In the genomic region with DNA sequence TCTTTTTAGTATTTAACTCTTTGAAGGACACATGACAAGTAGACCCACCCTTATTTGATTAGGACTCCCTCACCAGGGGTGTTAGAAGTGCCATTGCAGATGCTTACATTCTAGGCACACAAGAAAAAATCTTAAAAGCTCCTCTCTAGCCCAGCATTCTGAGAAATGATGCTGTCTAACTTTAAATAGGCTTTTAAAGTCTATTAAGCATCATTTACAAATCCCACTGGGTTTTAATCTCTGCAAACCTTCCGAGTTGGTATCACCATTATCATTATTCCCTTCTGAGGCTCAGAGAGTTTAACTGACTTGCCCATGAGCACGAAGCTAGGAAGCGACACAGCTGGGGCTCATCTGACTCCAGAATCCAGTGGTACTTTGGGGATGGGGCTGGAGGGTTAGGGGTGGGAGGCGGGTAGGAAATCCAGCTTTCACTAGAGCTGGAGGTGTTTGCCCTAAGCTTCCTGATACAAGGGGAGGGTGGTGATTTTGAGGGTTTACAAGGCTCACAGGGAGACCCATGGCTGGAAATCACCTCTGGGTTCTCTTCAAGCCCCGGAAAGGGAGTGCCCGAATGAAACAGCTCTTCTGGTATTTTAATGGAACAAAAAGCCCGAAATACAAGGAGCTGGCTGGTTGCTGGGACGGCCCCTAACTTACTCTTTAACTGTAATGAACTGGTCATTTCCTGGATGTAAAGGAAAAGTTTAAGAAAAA, we compare ENCODE assay signal across 1 cellular context.
TF ChIP-seq lines count a peak whose summit lies in the region.

No MANE protein-coding gene starts in this region.

TF ChIP-seq in GM12878, 131 proteins besides CTCF, POLR2A, EP300 and RAD21 (continued from another document and continues in another):
- TF ChIP-seq, protein P1, sequence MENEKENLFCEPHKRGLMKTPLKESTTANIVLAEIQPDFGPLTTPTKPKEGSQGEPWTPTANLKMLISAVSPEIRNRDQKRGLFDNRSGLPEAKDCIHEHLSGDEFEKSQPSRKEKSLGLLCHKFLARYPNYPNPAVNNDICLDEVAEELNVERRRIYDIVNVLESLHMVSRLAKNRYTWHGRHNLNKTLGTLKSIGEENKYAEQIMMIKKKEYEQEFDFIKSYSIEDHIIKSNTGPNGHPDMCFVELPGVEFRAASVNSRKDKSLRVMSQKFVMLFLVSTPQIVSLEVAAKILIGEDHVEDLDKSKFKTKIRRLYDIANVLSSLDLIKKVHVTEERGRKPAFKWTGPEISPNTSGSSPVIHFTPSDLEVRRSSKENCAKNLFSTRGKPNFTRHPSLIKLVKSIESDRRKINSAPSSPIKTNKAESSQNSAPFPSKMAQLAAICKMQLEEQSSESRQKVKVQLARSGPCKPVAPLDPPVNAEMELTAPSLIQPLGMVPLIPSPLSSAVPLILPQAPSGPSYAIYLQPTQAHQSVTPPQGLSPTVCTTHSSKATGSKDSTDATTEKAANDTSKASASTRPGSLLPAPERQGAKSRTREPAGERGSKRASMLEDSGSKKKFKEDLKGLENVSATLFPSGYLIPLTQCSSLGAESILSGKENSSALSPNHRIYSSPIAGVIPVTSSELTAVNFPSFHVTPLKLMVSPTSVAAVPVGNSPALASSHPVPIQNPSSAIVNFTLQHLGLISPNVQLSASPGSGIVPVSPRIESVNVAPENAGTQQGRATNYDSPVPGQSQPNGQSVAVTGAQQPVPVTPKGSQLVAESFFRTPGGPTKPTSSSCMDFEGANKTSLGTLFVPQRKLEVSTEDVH (IDR thresholded peaks at IDR 0.05; ENCODE audit: low read depth, partially characterized antibody): no peak
- TF ChIP-seq, protein P2, sequence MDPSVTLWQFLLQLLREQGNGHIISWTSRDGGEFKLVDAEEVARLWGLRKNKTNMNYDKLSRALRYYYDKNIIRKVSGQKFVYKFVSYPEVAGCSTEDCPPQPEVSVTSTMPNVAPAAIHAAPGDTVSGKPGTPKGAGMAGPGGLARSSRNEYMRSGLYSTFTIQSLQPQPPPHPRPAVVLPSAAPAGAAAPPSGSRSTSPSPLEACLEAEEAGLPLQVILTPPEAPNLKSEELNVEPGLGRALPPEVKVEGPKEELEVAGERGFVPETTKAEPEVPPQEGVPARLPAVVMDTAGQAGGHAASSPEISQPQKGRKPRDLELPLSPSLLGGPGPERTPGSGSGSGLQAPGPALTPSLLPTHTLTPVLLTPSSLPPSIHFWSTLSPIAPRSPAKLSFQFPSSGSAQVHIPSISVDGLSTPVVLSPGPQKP (IDR thresholded peaks at IDR 0.05; ENCODE audit: low read depth, low read length): no peak
- 0 out of 2 replicates have a peak, but pooled peaks have one; percentile 15 for TF ChIP-seq SMC3 (IDR thresholded peaks at IDR 0.05; ENCODE audit: borderline replicate concordance, low read length)
- TF ChIP-seq, protein P3, sequence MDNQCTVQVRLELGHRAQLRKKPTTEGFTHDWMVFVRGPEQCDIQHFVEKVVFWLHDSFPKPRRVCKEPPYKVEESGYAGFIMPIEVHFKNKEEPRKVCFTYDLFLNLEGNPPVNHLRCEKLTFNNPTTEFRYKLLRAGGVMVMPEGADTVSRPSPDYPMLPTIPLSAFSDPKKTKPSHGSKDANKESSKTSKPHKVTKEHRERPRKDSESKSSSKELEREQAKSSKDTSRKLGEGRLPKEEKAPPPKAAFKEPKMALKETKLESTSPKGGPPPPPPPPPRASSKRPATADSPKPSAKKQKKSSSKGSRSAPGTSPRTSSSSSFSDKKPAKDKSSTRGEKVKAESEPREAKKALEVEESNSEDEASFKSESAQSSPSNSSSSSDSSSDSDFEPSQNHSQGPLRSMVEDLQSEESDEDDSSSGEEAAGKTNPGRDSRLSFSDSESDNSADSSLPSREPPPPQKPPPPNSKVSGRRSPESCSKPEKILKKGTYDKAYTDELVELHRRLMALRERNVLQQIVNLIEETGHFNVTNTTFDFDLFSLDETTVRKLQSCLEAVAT (IDR thresholded peaks at IDR 0.05): no peak
- TF ChIP-seq, protein P4, sequence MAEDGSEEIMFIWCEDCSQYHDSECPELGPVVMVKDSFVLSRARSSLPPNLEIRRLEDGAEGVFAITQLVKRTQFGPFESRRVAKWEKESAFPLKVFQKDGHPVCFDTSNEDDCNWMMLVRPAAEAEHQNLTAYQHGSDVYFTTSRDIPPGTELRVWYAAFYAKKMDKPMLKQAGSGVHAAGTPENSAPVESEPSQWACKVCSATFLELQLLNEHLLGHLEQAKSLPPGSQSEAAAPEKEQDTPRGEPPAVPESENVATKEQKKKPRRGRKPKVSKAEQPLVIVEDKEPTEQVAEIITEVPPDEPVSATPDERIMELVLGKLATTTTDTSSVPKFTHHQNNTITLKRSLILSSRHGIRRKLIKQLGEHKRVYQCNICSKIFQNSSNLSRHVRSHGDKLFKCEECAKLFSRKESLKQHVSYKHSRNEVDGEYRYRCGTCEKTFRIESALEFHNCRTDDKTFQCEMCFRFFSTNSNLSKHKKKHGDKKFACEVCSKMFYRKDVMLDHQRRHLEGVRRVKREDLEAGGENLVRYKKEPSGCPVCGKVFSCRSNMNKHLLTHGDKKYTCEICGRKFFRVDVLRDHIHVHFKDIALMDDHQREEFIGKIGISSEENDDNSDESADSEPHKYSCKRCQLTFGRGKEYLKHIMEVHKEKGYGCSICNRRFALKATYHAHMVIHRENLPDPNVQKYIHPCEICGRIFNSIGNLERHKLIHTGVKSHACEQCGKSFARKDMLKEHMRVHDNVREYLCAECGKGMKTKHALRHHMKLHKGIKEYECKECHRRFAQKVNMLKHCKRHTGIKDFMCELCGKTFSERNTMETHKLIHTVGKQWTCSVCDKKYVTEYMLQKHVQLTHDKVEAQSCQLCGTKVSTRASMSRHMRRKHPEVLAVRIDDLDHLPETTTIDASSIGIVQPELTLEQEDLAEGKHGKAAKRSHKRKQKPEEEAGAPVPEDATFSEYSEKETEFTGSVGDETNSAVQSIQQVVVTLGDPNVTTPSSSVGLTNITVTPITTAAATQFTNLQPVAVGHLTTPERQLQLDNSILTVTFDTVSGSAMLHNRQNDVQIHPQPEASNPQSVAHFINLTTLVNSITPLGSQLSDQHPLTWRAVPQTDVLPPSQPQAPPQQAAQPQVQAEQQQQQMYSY (CRISPR knock-in tag; IDR thresholded peaks at IDR 0.05): no peak
- TF ChIP-seq, protein P5, sequence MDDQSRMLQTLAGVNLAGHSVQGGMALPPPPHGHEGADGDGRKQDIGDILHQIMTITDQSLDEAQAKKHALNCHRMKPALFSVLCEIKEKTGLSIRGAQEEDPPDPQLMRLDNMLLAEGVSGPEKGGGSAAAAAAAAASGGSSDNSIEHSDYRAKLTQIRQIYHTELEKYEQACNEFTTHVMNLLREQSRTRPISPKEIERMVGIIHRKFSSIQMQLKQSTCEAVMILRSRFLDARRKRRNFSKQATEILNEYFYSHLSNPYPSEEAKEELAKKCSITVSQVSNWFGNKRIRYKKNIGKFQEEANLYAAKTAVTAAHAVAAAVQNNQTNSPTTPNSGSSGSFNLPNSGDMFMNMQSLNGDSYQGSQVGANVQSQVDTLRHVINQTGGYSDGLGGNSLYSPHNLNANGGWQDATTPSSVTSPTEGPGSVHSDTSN (IDR thresholded peaks at IDR 0.05; ENCODE audit: insufficient replicate concordance, low read depth, low read length): no peak
- TF ChIP-seq MTA2 (IDR thresholded peaks at IDR 0.05; ENCODE audit: low read depth): no peak; the same call in none of the 2 replicates
- TF ChIP-seq, protein P6, sequence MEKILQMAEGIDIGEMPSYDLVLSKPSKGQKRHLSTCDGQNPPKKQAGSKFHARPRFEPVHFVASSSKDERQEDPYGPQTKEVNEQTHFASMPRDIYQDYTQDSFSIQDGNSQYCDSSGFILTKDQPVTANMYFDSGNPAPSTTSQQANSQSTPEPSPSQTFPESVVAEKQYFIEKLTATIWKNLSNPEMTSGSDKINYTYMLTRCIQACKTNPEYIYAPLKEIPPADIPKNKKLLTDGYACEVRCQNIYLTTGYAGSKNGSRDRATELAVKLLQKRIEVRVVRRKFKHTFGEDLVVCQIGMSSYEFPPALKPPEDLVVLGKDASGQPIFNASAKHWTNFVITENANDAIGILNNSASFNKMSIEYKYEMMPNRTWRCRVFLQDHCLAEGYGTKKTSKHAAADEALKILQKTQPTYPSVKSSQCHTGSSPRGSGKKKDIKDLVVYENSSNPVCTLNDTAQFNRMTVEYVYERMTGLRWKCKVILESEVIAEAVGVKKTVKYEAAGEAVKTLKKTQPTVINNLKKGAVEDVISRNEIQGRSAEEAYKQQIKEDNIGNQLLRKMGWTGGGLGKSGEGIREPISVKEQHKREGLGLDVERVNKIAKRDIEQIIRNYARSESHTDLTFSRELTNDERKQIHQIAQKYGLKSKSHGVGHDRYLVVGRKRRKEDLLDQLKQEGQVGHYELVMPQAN (conservative IDR thresholded peaks at IDR 0.05): no peak
- TF ChIP-seq RELA (IDR thresholded peaks at IDR 0.05; ENCODE audit: borderline replicate concordance, partially characterized antibody): peak; percentile 39
- TF ChIP-seq NRF1 (conservative IDR thresholded peaks at IDR 0.05; ENCODE audit: low read depth, low read length): no peak
- no peak for TF ChIP-seq ZNF217 (IDR thresholded peaks at IDR 0.05)
- no peak for TF ChIP-seq MTA3 (IDR thresholded peaks at IDR 0.05; ENCODE audit: borderline replicate concordance, low read length)
- TF ChIP-seq HDAC6 (IDR thresholded peaks at IDR 0.05; ENCODE audit: unreplicated experiment): no peak
- TF ChIP-seq, protein P7, sequence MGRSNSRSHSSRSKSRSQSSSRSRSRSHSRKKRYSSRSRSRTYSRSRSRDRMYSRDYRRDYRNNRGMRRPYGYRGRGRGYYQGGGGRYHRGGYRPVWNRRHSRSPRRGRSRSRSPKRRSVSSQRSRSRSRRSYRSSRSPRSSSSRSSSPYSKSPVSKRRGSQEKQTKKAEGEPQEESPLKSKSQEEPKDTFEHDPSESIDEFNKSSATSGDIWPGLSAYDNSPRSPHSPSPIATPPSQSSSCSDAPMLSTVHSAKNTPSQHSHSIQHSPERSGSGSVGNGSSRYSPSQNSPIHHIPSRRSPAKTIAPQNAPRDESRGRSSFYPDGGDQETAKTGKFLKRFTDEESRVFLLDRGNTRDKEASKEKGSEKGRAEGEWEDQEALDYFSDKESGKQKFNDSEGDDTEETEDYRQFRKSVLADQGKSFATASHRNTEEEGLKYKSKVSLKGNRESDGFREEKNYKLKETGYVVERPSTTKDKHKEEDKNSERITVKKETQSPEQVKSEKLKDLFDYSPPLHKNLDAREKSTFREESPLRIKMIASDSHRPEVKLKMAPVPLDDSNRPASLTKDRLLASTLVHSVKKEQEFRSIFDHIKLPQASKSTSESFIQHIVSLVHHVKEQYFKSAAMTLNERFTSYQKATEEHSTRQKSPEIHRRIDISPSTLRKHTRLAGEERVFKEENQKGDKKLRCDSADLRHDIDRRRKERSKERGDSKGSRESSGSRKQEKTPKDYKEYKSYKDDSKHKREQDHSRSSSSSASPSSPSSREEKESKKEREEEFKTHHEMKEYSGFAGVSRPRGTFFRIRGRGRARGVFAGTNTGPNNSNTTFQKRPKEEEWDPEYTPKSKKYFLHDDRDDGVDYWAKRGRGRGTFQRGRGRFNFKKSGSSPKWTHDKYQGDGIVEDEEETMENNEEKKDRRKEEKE (IDR thresholded peaks at IDR 0.05): no peak
- no peak for TF ChIP-seq CHD4 (IDR thresholded peaks at IDR 0.05)
- 0 out of 2 replicates have a peak, but pooled peaks have one; percentile 1 for TF ChIP-seq RAD51 (IDR thresholded peaks at IDR 0.05)
- TF ChIP-seq, protein P8, sequence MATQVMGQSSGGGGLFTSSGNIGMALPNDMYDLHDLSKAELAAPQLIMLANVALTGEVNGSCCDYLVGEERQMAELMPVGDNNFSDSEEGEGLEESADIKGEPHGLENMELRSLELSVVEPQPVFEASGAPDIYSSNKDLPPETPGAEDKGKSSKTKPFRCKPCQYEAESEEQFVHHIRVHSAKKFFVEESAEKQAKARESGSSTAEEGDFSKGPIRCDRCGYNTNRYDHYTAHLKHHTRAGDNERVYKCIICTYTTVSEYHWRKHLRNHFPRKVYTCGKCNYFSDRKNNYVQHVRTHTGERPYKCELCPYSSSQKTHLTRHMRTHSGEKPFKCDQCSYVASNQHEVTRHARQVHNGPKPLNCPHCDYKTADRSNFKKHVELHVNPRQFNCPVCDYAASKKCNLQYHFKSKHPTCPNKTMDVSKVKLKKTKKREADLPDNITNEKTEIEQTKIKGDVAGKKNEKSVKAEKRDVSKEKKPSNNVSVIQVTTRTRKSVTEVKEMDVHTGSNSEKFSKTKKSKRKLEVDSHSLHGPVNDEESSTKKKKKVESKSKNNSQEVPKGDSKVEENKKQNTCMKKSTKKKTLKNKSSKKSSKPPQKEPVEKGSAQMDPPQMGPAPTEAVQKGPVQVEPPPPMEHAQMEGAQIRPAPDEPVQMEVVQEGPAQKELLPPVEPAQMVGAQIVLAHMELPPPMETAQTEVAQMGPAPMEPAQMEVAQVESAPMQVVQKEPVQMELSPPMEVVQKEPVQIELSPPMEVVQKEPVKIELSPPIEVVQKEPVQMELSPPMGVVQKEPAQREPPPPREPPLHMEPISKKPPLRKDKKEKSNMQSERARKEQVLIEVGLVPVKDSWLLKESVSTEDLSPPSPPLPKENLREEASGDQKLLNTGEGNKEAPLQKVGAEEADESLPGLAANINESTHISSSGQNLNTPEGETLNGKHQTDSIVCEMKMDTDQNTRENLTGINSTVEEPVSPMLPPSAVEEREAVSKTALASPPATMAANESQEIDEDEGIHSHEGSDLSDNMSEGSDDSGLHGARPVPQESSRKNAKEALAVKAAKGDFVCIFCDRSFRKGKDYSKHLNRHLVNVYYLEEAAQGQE (IDR thresholded peaks at IDR 0.05; ENCODE audit: low read depth, low read length): no peak
- TF ChIP-seq IKZF1 (conservative IDR thresholded peaks at IDR 0.05): no peak; the same call in 1 of the 2 replicates
- peak; percentile 31; the same call in 1 of the 2 replicates for TF ChIP-seq CREM (IDR thresholded peaks at IDR 0.05; ENCODE audit: low read depth)
- TF ChIP-seq, protein P9, sequence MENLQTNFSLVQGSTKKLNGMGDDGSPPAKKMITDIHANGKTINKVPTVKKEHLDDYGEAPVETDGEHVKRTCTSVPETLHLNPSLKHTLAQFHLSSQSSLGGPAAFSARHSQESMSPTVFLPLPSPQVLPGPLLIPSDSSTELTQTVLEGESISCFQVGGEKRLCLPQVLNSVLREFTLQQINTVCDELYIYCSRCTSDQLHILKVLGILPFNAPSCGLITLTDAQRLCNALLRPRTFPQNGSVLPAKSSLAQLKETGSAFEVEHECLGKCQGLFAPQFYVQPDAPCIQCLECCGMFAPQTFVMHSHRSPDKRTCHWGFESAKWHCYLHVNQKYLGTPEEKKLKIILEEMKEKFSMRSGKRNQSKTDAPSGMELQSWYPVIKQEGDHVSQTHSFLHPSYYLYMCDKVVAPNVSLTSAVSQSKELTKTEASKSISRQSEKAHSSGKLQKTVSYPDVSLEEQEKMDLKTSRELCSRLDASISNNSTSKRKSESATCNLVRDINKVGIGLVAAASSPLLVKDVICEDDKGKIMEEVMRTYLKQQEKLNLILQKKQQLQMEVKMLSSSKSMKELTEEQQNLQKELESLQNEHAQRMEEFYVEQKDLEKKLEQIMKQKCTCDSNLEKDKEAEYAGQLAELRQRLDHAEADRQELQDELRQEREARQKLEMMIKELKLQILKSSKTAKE (IDR thresholded peaks at IDR 0.05; ENCODE audit: low read depth, poor library complexity, severe bottlenecking): no peak
- no peak for TF ChIP-seq RFX5 (IDR thresholded peaks at IDR 0.05; ENCODE audit: low read depth, low read length)
- TF ChIP-seq NFXL1 (IDR thresholded peaks at IDR 0.05; ENCODE audit: borderline replicate concordance): no peak
- TF ChIP-seq, protein P10, sequence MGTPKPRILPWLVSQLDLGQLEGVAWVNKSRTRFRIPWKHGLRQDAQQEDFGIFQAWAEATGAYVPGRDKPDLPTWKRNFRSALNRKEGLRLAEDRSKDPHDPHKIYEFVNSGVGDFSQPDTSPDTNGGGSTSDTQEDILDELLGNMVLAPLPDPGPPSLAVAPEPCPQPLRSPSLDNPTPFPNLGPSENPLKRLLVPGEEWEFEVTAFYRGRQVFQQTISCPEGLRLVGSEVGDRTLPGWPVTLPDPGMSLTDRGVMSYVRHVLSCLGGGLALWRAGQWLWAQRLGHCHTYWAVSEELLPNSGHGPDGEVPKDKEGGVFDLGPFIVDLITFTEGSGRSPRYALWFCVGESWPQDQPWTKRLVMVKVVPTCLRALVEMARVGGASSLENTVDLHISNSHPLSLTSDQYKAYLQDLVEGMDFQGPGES (IDR thresholded peaks at IDR 0.05): no peak
